Comparison of ENCODE assay signal across 24 cellular contexts in genomic region chr11:34423300-34423699, GRCh38. TPM values are rescaled to one million over a fixed set of nuclear protein-coding genes. Genes with fewer than 3 reads are reported as not detected.
"Had no signal": no experiment of that assay in that cellular context is flagged by ENCODE, and none has a peak within 500 bp of the region (broad histone marks: within the 10 kb centered on the region; RNA-seq: fewer than 3 reads in every experiment).

No MANE protein-coding gene starts in this region.

- H3K36me3 Mint-ChIP-seq: immature natural killer cell; stimulated activated effector memory CD8-positive, alpha-beta T cell treated with anti-CD3 and anti-CD28 coated beads, Interleukin-12 subunit alpha, Interleukin-12 subunit beta, amount 100 ng/mL, for 72 hours had no signal

- H3K27me3 ChIP-seq: hepatocyte, pancreas, right lobe of liver, testis, vagina had no signal

- H3K4me1 Mint-ChIP-seq: activated naive CD8-positive, alpha-beta T cell treated with anti-CD3 and anti-CD28 coated beads, Interleukin-2, amount 50 U/mL, for 24 hours; immature natural killer cell; stimulated activated effector memory CD8-positive, alpha-beta T cell treated with anti-CD3 and anti-CD28 coated beads, Interleukin-12 subunit alpha, Interleukin-12 subunit beta, amount 100 ng/mL, for 72 hours; stimulated activated naive CD8-positive, alpha-beta T cell treated with anti-CD3 and anti-CD28 coated beads, Interleukin-15, amount 100 ng/mL, for 72 hours had no signal

- H3K4me3 ChIP-seq: coronary artery, hepatocyte, pancreas, psoas muscle, right lobe of liver, skin epidermis, testis, vagina had no signal

- H3K4me1 ChIP-seq: pancreas, psoas muscle, testis had no signal

- H3K36me3 ChIP-seq: pancreas, right lobe of liver, vagina had no signal

- H3K9me3 Mint-ChIP-seq: activated naive CD8-positive, alpha-beta T cell treated with anti-CD3 and anti-CD28 coated beads, Interleukin-2, amount 50 U/mL, for 24 hours; activated T-helper 1 cell treated with anti-CD3 and anti-CD28 coated beads, Interleukin-12 subunit alpha, Interleukin-12 subunit beta, Interleukin-2, Interleukin-4 antibody, amounts not matched to agents 30 ng/mL and 10 ng/mL and 1 ng/mL, durations not matched to agents 14 hours and 24 hours and 36 hours; immature natural killer cell; nephron; stimulated activated effector memory CD8-positive, alpha-beta T cell treated with anti-CD3 and anti-CD28 coated beads, Interleukin-12 subunit alpha, Interleukin-12 subunit beta, amount 100 ng/mL, for 72 hours; stimulated activated naive CD8-positive, alpha-beta T cell treated with anti-CD3 and anti-CD28 coated beads, Interleukin-15, amount 100 ng/mL, for 72 hours had no signal

- H3K79me2 ChIP-seq: hepatocyte had no signal

- H3K4me3 Mint-ChIP-seq: activated CD8-positive, alpha-beta T cell treated with anti-CD3 and anti-CD28 coated beads, Interleukin-2, amount 10 ng/mL, durations not matched to agents 7 days and 5 days; activated naive CD8-positive, alpha-beta T cell treated with anti-CD3 and anti-CD28 coated beads, Interleukin-2, amount 50 U/mL, for 24 hours; activated T-helper 1 cell treated with anti-CD3 and anti-CD28 coated beads, Interleukin-12 subunit alpha, Interleukin-12 subunit beta, Interleukin-2, Interleukin-4 antibody, amounts not matched to agents 30 ng/mL and 10 ng/mL and 1 ng/mL, durations not matched to agents 14 hours and 24 hours and 36 hours; immature natural killer cell; nephron; stimulated activated effector memory CD8-positive, alpha-beta T cell treated with anti-CD3 and anti-CD28 coated beads, Interleukin-12 subunit alpha, Interleukin-12 subunit beta, amount 100 ng/mL, for 72 hours; stimulated activated naive CD8-positive, alpha-beta T cell treated with anti-CD3 and anti-CD28 coated beads, Interleukin-15, amount 100 ng/mL, for 72 hours had no signal

- ATAC-seq: activated CD8-positive, alpha-beta T cell treated with anti-CD3 and anti-CD28 coated beads, Interleukin-2, amount 10 ng/mL, durations not matched to agents 7 days and 5 days; activated naive CD8-positive, alpha-beta T cell treated with anti-CD3 and anti-CD28 coated beads, Interleukin-2, amount 50 U/mL, for 24 hours; left lobe of liver; pancreas; psoas muscle; right lobe of liver; stimulated activated effector memory CD8-positive, alpha-beta T cell treated with anti-CD3 and anti-CD28 coated beads, Interleukin-12 subunit alpha, Interleukin-12 subunit beta, amount 100 ng/mL, for 72 hours; stimulated activated naive CD8-positive, alpha-beta T cell treated with anti-CD3 and anti-CD28 coated beads, Interleukin-15, amount 100 ng/mL, for 72 hours had no signal

- H2AFZ ChIP-seq: hepatocyte had no signal

- H3K27ac ChIP-seq: coronary artery, hepatocyte, pancreas, psoas muscle, right lobe of liver, testis, vagina had no signal

- DNase-seq: activated CD4-positive, alpha-beta T cell treated with anti-CD3 and anti-CD28 coated beads for 1 hour; activated CD4-positive, alpha-beta T cell treated with anti-CD3 and anti-CD28 coated beads, Interleukin-2, amount 50 U/mL, for 1 hour; activated CD8-positive, alpha-beta T cell treated with anti-CD3 and anti-CD28 coated beads, Interleukin-2, amount 10 ng/mL, durations not matched to agents 7 days and 5 days; activated gamma-delta T cell; activated naive CD4-positive, alpha-beta T cell treated with anti-CD3 and anti-CD28 coated beads, Interleukin-2, amount 50 U/mL, for 16 hours; activated naive CD8-positive, alpha-beta T cell treated with anti-CD3 and anti-CD28 coated beads, Interleukin-2, amount 50 U/mL, for 24 hours; cerebellar nuclear complex; erythroblast; foreskin fibroblast; immature natural killer cell; pancreas; psoas muscle; right lobe of liver; stimulated activated CD4-positive, alpha-beta T cell treated with anti-CD3 and anti-CD28 coated beads, Interleukin-1b, Interleukin-23, amount 100 ng/mL, for 48 hours; stimulated activated naive CD8-positive, alpha-beta T cell treated with anti-CD3 and anti-CD28 coated beads, Interleukin-15, amount 100 ng/mL, for 72 hours; testis had no signal

- H3K27ac Mint-ChIP-seq: activated CD8-positive, alpha-beta T cell treated with anti-CD3 and anti-CD28 coated beads, Interleukin-2, amount 10 ng/mL, durations not matched to agents 7 days and 5 days; activated naive CD8-positive, alpha-beta T cell treated with anti-CD3 and anti-CD28 coated beads, Interleukin-2, amount 50 U/mL, for 24 hours; activated T-helper 1 cell treated with anti-CD3 and anti-CD28 coated beads, Interleukin-12 subunit alpha, Interleukin-12 subunit beta, Interleukin-2, Interleukin-4 antibody, amounts not matched to agents 30 ng/mL and 10 ng/mL and 1 ng/mL, durations not matched to agents 14 hours and 24 hours and 36 hours; immature natural killer cell; nephron; stimulated activated effector memory CD8-positive, alpha-beta T cell treated with anti-CD3 and anti-CD28 coated beads, Interleukin-12 subunit alpha, Interleukin-12 subunit beta, amount 100 ng/mL, for 72 hours had no signal

- H3K4me2 ChIP-seq: hepatocyte had no signal

- H3K9me3 ChIP-seq: pancreas, psoas muscle, right lobe of liver, testis, vagina had no signal

RNA-seq across cellular contexts. Expression of gene CAT, which starts 15.4 kb away (rescaled TPM):
- polyA plus RNA-seq: hepatocyte had no signal
